8 cellular contexts compared by ENCODE assay signal in genomic region chr18:3499498-3499897, GRCh38. TPM values are rescaled to one million over a fixed set of nuclear protein-coding genes. Genes with fewer than 3 reads are reported as not detected.
DNase-seq lines count a peak whose midpoint lies in the region; ATAC-seq and TF ChIP-seq lines count a peak whose summit lies in the region.

No MANE protein-coding gene starts in this region.

- intact Hi-C loops in activated naive CD4-positive, alpha-beta T cell treated with anti-CD3 and anti-CD28 coated beads for 36 hours (cut with micrococcal nuclease), result no loop called here
- intact Hi-C loops in ascending aorta (cut with DNase I) (no loop called here), tibial artery (cut with DNase I; ENCODE audit: low total_unique reads) (no loop called here)

- H3K27ac Mint-ChIP-seq in activated naive CD4-positive, alpha-beta T cell treated with anti-CD3 and anti-CD28 coated beads for 36 hours, result no peak overlapping the region
- no peak overlapping the region for H3K27ac Mint-ChIP-seq in activated naive CD4-positive, alpha-beta T cell treated with anti-CD3 and anti-CD28 coated beads, Interleukin-2, amount 50 U/mL, for 72 hours

- H3K36me3 ChIP-seq in ascending aorta (no peaks in the 10 kb centered on the region), tibial artery (no peaks in the 10 kb centered on the region)

- H3K9me3 ChIP-seq in ascending aorta, result no peaks in the 10 kb centered on the region
- H3K9me3 ChIP-seq in tibial artery, result no peaks in the 10 kb centered on the region

- no peak for TF ChIP-seq CTCF in ascending aorta (IDR thresholded peaks at IDR 0.05)
- no peak for TF ChIP-seq CTCF in tibial artery (IDR thresholded peaks at IDR 0.05)

- no peaks in the 10 kb centered on the region for H3K27me3 ChIP-seq in ascending aorta
- H3K27me3 ChIP-seq in tibial artery, result no peaks in the 10 kb centered on the region

- H3K4me3 Mint-ChIP-seq in activated naive CD4-positive, alpha-beta T cell treated with anti-CD3 and anti-CD28 coated beads for 36 hours, result peak overlapping the region; percentile 52

- no peak for ATAC-seq in activated naive CD4-positive, alpha-beta T cell treated with anti-CD3 and anti-CD28 coated beads, Interleukin-2, amount 50 U/mL, for 72 hours

- H3K4me3 ChIP-seq in ascending aorta, result peak overlapping the region; percentile 40 to 62
- H3K4me3 ChIP-seq in tibial artery, result peak overlapping the region; percentile 32 to 47

- no peaks in the 10 kb centered on the region for H3K9me3 Mint-ChIP-seq in activated naive CD4-positive, alpha-beta T cell treated with anti-CD3 and anti-CD28 coated beads for 36 hours
- H3K9me3 Mint-ChIP-seq in activated naive CD4-positive, alpha-beta T cell treated with anti-CD3 and anti-CD28 coated beads, Interleukin-2, amount 50 U/mL, for 72 hours, result no peaks in the 10 kb centered on the region

- H3K36me3 Mint-ChIP-seq in activated naive CD4-positive, alpha-beta T cell treated with anti-CD3 and anti-CD28 coated beads for 36 hours (ENCODE audit: low read depth), result no peaks in the 10 kb centered on the region
- H3K36me3 Mint-ChIP-seq in activated naive CD4-positive, alpha-beta T cell treated with anti-CD3 and anti-CD28 coated beads, Interleukin-2, amount 50 U/mL, for 72 hours, result peaks cover 6 to 7% of the 10 kb centered on the region in 2 donors

- H3K4me1 Mint-ChIP-seq in activated naive CD4-positive, alpha-beta T cell treated with anti-CD3 and anti-CD28 coated beads for 36 hours (ENCODE audit: low read depth), result peaks cover 25% of the 10 kb centered on the region

- H3K27me3 Mint-ChIP-seq in activated naive CD4-positive, alpha-beta T cell treated with anti-CD3 and anti-CD28 coated beads for 36 hours (ENCODE audit: low read depth), result peaks cover 31% of the 10 kb centered on the region

- H3K27ac ChIP-seq in ascending aorta, result no peak overlapping the region
- H3K27ac ChIP-seq in tibial artery, result no peak overlapping the region

- H3K4me1 ChIP-seq in ascending aorta (no peaks in the 10 kb centered on the region), tibial artery (peaks cover 0 to 11% (median 0%) of the 10 kb centered on the region in 4 donors)

- no peak for DNase-seq in activated naive CD4-positive, alpha-beta T cell treated with anti-CD3 and anti-CD28 coated beads for 36 hours
- no peak for DNase-seq in activated naive CD4-positive, alpha-beta T cell treated with anti-CD3 and anti-CD28 coated beads, Interleukin-2, amount 50 U/mL, for 72 hours (ENCODE audit: low spot score in 2 of 2)
- DNase-seq in ascending aorta (ENCODE audit: low spot score in 2 of 2), result no peak
- DNase-seq in left kidney (ENCODE audit: low read depth, low spot score), result peak; percentile 56
- DNase-seq in tibial artery, result no peak
- DNase-seq in OCI-M2 (lab: John Stamatoyannopoulos, UW; ENCODE audit: unreplicated experiment), result no peak
- no peak for DNase-seq in NCI-H2227 (lab: John Stamatoyannopoulos, UW; ENCODE audit: unreplicated experiment)
- no peak for DNase-seq in DMS153 (lab: John Stamatoyannopoulos, UW)

- CTCF ChIA-PET in activated naive CD4-positive, alpha-beta T cell treated with anti-CD3 and anti-CD28 coated beads for 36 hours (lab: Charles Lee), result interaction anchor here (0.6 to 2.7 kb wide), 5 partner anchors 9 to 176 kb away, joined by 3 to 9 read pairs (median 4); no protein-coding TSS in a partner anchor

RNA-seq across cellular contexts. Expression of gene TGIF1, which starts 49.5 kb away (rescaled TPM):
- total RNA-seq in activated naive CD4-positive, alpha-beta T cell treated with anti-CD3 and anti-CD28 coated beads for 36 hours, result 10 to 100 TPM; 23.7 to 24.1 TPM
- 100 to 1,000 TPM in 1 of 2 donors, 10 to 100 TPM in 1; 36.1 to 101 TPM for total RNA-seq in activated naive CD4-positive, alpha-beta T cell treated with anti-CD3 and anti-CD28 coated beads, Interleukin-2, amount 50 U/mL, for 72 hours
- total RNA-seq in ascending aorta, result 39.7 TPM
